15 cellular contexts compared by ENCODE assay signal in the genomic region with DNA sequence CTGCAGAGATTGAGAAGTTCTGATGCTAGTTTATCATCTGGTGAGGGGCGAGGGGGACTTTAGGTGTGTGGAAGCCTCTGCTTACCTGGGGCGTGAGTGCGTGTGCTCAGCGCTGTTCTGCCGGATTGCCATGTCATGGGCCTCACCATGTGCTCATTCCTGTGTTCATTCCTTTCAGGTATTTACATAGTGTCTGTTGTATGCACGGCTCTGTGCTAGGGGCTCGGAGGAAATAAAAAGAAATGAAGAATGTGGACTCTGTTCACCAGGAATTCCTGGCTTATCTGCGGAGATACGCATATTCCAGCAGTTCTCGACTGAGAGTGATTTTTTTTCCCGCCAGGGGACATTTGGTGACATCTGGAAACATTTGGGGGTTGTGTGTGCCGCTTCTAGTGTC.
DNase-seq lines count a peak whose midpoint lies in the region; ATAC-seq, FAIRE-seq and TF ChIP-seq lines count a peak whose summit lies in the region.
"Had no signal": no experiment of that assay in that cellular context is flagged by ENCODE, and none has a peak within 500 bp of the region (broad histone marks: within the 10 kb centered on the region; RNA-seq: fewer than 3 reads in every experiment).

No MANE protein-coding gene starts in this region.

- TF ChIP-seq CTCF in glutamatergic neuron (IDR thresholded peaks at IDR 0.05; ENCODE audit: partially characterized antibody, unreplicated experiment): no peak
- no peak for TF ChIP-seq CTCF in pancreas (IDR thresholded peaks at IDR 0.05)
- no peak for TF ChIP-seq CTCF in D721Med (IDR thresholded peaks at IDR 0.05; ENCODE audit: insufficient read depth, missing control alignments)

- H3K27me3 ChIP-seq in pancreas: no peaks in the 10 kb centered on the region
- H3K27me3 ChIP-seq: breast epithelium, SJCRH30 had no signal

- 23% methylated on average over 12 of the region's 12 CpGs for WGBS in pancreas, 2 donors

- FAIRE-seq in pancreas (lab: Jason Lieb, UNC) (no peak), D721Med (lab: Jason Lieb, UNC) (no peak)

- no peak overlapping the region for H3K27ac ChIP-seq in pancreas
- H3K27ac ChIP-seq: breast epithelium, SJCRH30 had no signal

- peaks cover 9% of the 10 kb centered on the region for H3K9me3 Mint-ChIP-seq in glutamatergic neuron (ENCODE audit: unreplicated experiment)

- DNase-seq in COLO668 (lab: John Stamatoyannopoulos, UW; ENCODE audit: unreplicated experiment): peak; percentile 13
- peak; percentile 53 for DNase-seq in NCI-H69 (lab: John Stamatoyannopoulos, UW)
- no peak for DNase-seq in glutamatergic neuron
- DNase-seq in pancreas: no peak
- no peak for DNase-seq in activated CD4-positive, alpha-beta T cell treated with anti-CD3 and anti-CD28 coated beads for 4 hours
- no peak for DNase-seq in D721Med (ENCODE audit: insufficient read length, low spot score)
- DNase-seq in midbrain (lab: John Stamatoyannopoulos, UW): no peak
- DNase-seq: activated CD4-positive, alpha-beta T cell treated with anti-CD3 and anti-CD28 coated beads for 48 hours; left cardiac atrium; stimulated activated CD4-positive, alpha-beta T cell treated with anti-CD3 and anti-CD28 coated beads, Interleukin-15, amount 100 ng/mL, for 24 hours; stimulated activated naive CD8-positive, alpha-beta T cell treated with anti-CD3 and anti-CD28 coated beads, Interleukin-15, amount 100 ng/mL, for 72 hours; T-helper 9 cell had no signal

- peak overlapping the region; percentile 82 for H3K27ac Mint-ChIP-seq in glutamatergic neuron (ENCODE audit: unreplicated experiment)
- H3K27ac Mint-ChIP-seq: activated naive CD8-positive, alpha-beta T cell had no signal

- H3K36me3 Mint-ChIP-seq in glutamatergic neuron (ENCODE audit: unreplicated experiment): no peaks in the 10 kb centered on the region

- H3K36me3 ChIP-seq in pancreas: no peaks in the 10 kb centered on the region
- H3K36me3 ChIP-seq: breast epithelium, SJCRH30 had no signal

- no peak overlapping the region for H3K4me3 ChIP-seq in pancreas
- H3K4me3 ChIP-seq: breast epithelium, SJCRH30 had no signal

- H3K4me3 Mint-ChIP-seq in glutamatergic neuron (ENCODE audit: unreplicated experiment): peak overlapping the region; percentile 43
- H3K4me3 Mint-ChIP-seq: activated naive CD8-positive, alpha-beta T cell; stimulated activated naive CD8-positive, alpha-beta T cell treated with anti-CD3 and anti-CD28 coated beads, Interleukin-15, amount 100 ng/mL, for 72 hours had no signal

- peaks cover 25 to 27% (median 26%) of the 10 kb centered on the region in 3 donors for H3K4me1 ChIP-seq in pancreas

- peaks cover 36% of the 10 kb centered on the region for H3K4me1 Mint-ChIP-seq in glutamatergic neuron (ENCODE audit: low read depth, unreplicated experiment)

- peak; percentile 53 to 80 (median 74) for ATAC-seq in pancreas

- intact Hi-C loops in pancreas (cut with DNase I): no loop called here

- peaks cover 2% of the 10 kb centered on the region for H3K27me3 Mint-ChIP-seq in glutamatergic neuron (ENCODE audit: unreplicated experiment)
- H3K27me3 Mint-ChIP-seq: activated naive CD8-positive, alpha-beta T cell; stimulated activated naive CD8-positive, alpha-beta T cell treated with anti-CD3 and anti-CD28 coated beads, Interleukin-15, amount 100 ng/mL, for 72 hours had no signal

- H3K9me3 ChIP-seq in pancreas: no peaks in the 10 kb centered on the region
- H3K9me3 ChIP-seq: breast epithelium, SJCRH30 had no signal

Comparison
In these comparisons a context has a peak if more than half of its experiments do, and no peak if none do; other contexts are left out.
1. DNase-seq: peak in COLO668 (single experiment) and NCI-H69 (single experiment); none in glutamatergic neuron (single experiment), pancreas (0 of 6), activated CD4-positive, alpha-beta T cell treated with anti-CD3 and anti-CD28 coated beads for 4 hours (0 of 2), D721Med (single experiment) and midbrain (single experiment).